Comparison of ENCODE assay signal across 21 cellular contexts in the genomic region with DNA sequence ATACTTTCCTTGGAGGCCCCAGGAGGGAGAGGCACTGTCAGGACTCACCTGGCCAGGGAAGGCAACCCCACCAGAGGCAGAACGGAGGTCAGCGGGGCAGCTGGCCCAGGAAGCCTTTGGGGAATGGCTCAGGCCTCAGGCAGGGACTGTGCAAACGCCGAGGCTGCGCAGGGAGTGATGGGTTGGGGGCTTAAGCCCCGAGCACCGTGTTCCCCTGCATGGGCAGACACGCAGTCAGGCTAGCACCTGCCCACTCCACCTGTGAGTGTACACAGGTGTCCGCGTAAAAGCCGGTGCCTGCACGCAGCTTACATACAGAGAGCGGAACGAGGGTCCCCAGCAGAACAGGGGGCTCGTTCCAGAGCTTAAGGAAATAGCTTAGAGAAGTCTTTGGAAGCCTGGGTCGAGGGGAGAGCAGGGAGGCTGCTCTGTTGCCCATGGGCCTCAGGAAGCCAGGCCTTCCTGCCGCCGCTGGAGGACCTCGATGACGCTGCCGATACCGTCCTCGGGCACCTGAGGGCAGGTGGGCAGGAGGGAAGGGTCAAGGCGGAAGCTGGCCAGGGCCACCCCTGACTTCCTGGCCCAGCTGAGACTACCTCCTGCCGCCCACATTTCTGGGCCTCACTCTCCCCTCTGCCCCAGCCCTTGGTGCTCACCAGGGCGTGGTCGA. TPM values are rescaled to one million over a fixed set of nuclear protein-coding genes. Genes with fewer than 3 reads are reported as not detected.
"Had no signal": no experiment of that assay in that cellular context is flagged by ENCODE, and none has a peak within 500 bp of the region (broad histone marks: within the 10 kb centered on the region; RNA-seq: fewer than 3 reads in every experiment).

No MANE protein-coding gene starts in this region.

- H3K4me3 ChIP-seq: lung, sigmoid colon, thyroid gland had no signal

- H3K27ac ChIP-seq: brain microvascular endothelial cell, sigmoid colon, thyroid gland had no signal

- H3K4me3 Mint-ChIP-seq: endodermal cell; mesothelial cell of epicardium; natural killer cell treated with Interleukin-12 subunit alpha and Interleukin-12 subunit beta and Interleukin-15 and Interleukin-18, amount 100 ng/mL, for 72 hours; T-cell had no signal

- ATAC-seq: natural killer cell treated with Interleukin-12 subunit alpha and Interleukin-12 subunit beta and Interleukin-15 and Interleukin-18, amount 100 ng/mL, for 72 hours; SK-N-SH treated with all-trans-retinoic acid at 6 μM for 48 hours; T-cell had no signal

- H3K9me3 Mint-ChIP-seq: endodermal cell; mesothelial cell of epicardium; natural killer cell treated with Interleukin-12 subunit alpha and Interleukin-12 subunit beta and Interleukin-15 and Interleukin-18, amount 100 ng/mL, for 72 hours; T-cell had no signal

- H3K27me3 ChIP-seq: brain microvascular endothelial cell, sigmoid colon, thyroid gland had no signal

- DNase-seq: activated naive CD4-positive, alpha-beta T cell treated with Interleukin-2 at 50 U/mL for 16 hours; aorta; brain microvascular endothelial cell; central memory CD4-positive, alpha-beta T cell; endodermal cell; foreskin melanocyte; glutamatergic neuron; hypothalamus; nucleus accumbens; sigmoid colon; stimulated activated CD4-positive, alpha-beta T cell treated with anti-CD3 and anti-CD28 coated beads, Interleukin-4, amount 100 ng/mL, for 24 hours; stimulated activated naive CD4-positive, alpha-beta T cell; T-cell; thyroid gland had no signal

- H3K36me3 ChIP-seq: brain microvascular endothelial cell had no signal

- H3K36me3 Mint-ChIP-seq: natural killer cell treated with Interleukin-12 subunit alpha and Interleukin-12 subunit beta and Interleukin-15 and Interleukin-18, amount 100 ng/mL, for 72 hours had no signal

- H3K9me3 ChIP-seq: sigmoid colon, thyroid gland had no signal

- H3K27me3 Mint-ChIP-seq: natural killer cell treated with Interleukin-12 subunit alpha and Interleukin-12 subunit beta and Interleukin-15 and Interleukin-18, amount 100 ng/mL, for 72 hours; T-cell had no signal

- H3K27ac Mint-ChIP-seq: endodermal cell, mesothelial cell of epicardium, T-cell had no signal

RNA-seq across cellular contexts. Expression of a gene that starts 18.7 kb away (rescaled TPM):
- total RNA-seq: endodermal cell, epithelial cell of proximal tubule, mesothelial cell of epicardium, renal cortical epithelial cell had no signal
- polyA plus RNA-seq: keratinocyte had no signal
